ENCODE assay signal across 8 cellular contexts in the genomic region with DNA sequence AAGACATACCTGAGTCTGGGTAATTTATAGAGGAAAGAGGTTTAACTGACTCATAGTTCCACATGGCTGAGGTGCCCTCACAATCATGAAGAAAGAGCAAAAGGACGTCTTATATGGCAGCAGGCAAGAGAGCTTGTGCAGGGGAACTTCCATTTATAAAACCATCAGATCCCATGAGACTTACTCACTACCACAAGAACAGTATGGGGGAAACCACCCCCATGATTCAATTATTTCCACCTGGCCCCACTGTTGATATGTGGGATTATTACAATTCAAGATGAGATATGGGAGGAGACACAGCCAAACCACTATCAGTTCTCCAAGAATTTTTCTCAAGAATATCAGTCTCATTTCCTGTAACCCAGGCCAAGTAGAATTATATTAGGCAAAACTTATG.
DNase-seq lines count a peak whose midpoint lies in the region; ATAC-seq and TF ChIP-seq lines count a peak whose summit lies in the region.
"Not testable (repeated sequence)": the region's sequence is repeated elsewhere in the genome, so short reads cannot be mapped to it uniquely, and the experiment has no call there.

No MANE protein-coding gene starts in this region.

- H3K27ac Mint-ChIP-seq in activated naive CD4-positive, alpha-beta T cell treated with anti-CD3 and anti-CD28 coated beads, Interleukin-2, amount 50 U/mL, for 72 hours, result not testable (repeated sequence)

- ATAC-seq in activated naive CD4-positive, alpha-beta T cell treated with anti-CD3 and anti-CD28 coated beads, Interleukin-2, amount 50 U/mL, for 72 hours, result peak; percentile 64 to 85
- ATAC-seq in stimulated activated naive CD8-positive, alpha-beta T cell treated with anti-CD3 and anti-CD28 coated beads, Interleukin-15, Interleukin-2, amounts not matched to agents 100 U/mL and 50 U/mL, for 24 hours, result peak; percentile 86

- H3K9ac ChIP-seq in BLaER1, result not testable (repeated sequence)

- peak; percentile 53 for DNase-seq in HS-5 (ENCODE audit: low read depth)
- DNase-seq in SJCRH30, result peak; percentile 19 to 55
- not testable (repeated sequence) for DNase-seq in activated naive CD4-positive, alpha-beta T cell treated with anti-CD3 and anti-CD28 coated beads, Interleukin-2, amount 50 U/mL, for 72 hours (ENCODE audit: low spot score in 2 of 2); stimulated activated naive CD8-positive, alpha-beta T cell treated with anti-CD3 and anti-CD28 coated beads, Interleukin-15, Interleukin-2, amounts not matched to agents 100 U/mL and 50 U/mL, for 24 hours
- DNase-seq in brain microvascular endothelial cell, result peak; percentile 71
- peak; percentile 97 for DNase-seq in fibroblast of the aortic adventitia (ENCODE audit: low read depth)
- DNase-seq in non-pigmented ciliary epithelial cell (ENCODE audit: low read depth), result peak; percentile 72

- in situ Hi-C loops in brain microvascular endothelial cell (cut with HindIII; ENCODE audit: low pct_ligation_motif_present, low sequenced_read_pairs), result not testable (repeated sequence)

- H3K9me3 Mint-ChIP-seq in activated naive CD4-positive, alpha-beta T cell treated with anti-CD3 and anti-CD28 coated beads, Interleukin-2, amount 50 U/mL, for 72 hours, result not testable (repeated sequence)

- H3K27me3 ChIP-seq in BLaER1; SJCRH30; brain microvascular endothelial cell (replicated peaks): not testable (repeated sequence)

- H3K4me1 ChIP-seq in BLaER1, SJCRH30: not testable (repeated sequence)

- H3K9me3 ChIP-seq in BLaER1; SJCRH30 (replicated peaks): not testable (repeated sequence)

- H3K36me3 Mint-ChIP-seq in activated naive CD4-positive, alpha-beta T cell treated with anti-CD3 and anti-CD28 coated beads, Interleukin-2, amount 50 U/mL, for 72 hours, result not testable (repeated sequence)

- not testable (repeated sequence) for H3K36me3 ChIP-seq in BLaER1; SJCRH30; brain microvascular endothelial cell (replicated peaks)

- H3K27ac ChIP-seq in BLaER1, SJCRH30, brain microvascular endothelial cell: not testable (repeated sequence)

- not testable (repeated sequence) for H4K20me1 ChIP-seq in BLaER1

- 0 out of 2 replicates have a peak overlapping the region, but pooled peaks have one; percentile 7 for H3K4me2 ChIP-seq in BLaER1

- H3K4me3 ChIP-seq in BLaER1; SJCRH30; brain microvascular endothelial cell (ENCODE audit: low read depth, low read length); fibroblast of the aortic adventitia (ENCODE audit: low read depth, low read length): not testable (repeated sequence)

- not testable (repeated sequence) for TF ChIP-seq CTCF in brain microvascular endothelial cell (IDR thresholded peaks at IDR 0.05; ENCODE audit: low read depth, low read length, missing control alignments); fibroblast of the aortic adventitia (IDR thresholded peaks at IDR 0.05; ENCODE audit: insufficient read depth, low read length)
